8 cellular contexts compared by ENCODE assay signal in genomic region chr17:51260237-51260959, GRCh38. TPM values are rescaled to one million over a fixed set of nuclear protein-coding genes. Genes with fewer than 3 reads are reported as not detected.
DNase-seq lines count a peak whose midpoint lies in the region; ATAC-seq and TF ChIP-seq lines count a peak whose summit lies in the region.

UTP18 (plus strand) TSS chr17:51260546; CDS start chr17:51260585, 39 bp downstream.

- no TSS peak for BruUV-seq in PC-9 (replicated peaks; lab: Mats Ljungman, UMichigan)

- intact Hi-C loops in PC-9 (cut with micrococcal nuclease; ENCODE audit: unreplicated experiment), result loop anchor here (2.0 to 5.0 kb wide), 2 partner anchors 93 to 140 kb away; partner anchors contain the start of genes NME2 and SPAG9

- H3K4me1 ChIP-seq in PC-9 (replicated peaks; ENCODE audit: insufficient read depth) (peaks cover 55% of the 10 kb centered on the region), esophagus (ENCODE audit: control insufficient read depth in 2 of 2, insufficient read depth in 2 of 2, low read length in 1 of 2) (peaks cover 0 to 9% of the 10 kb centered on the region in 2 donors), mucosa of stomach (ENCODE audit: control insufficient read depth, insufficient read depth, low read length) (peaks cover 37% of the 10 kb centered on the region)

- peaks cover 94% of the 10 kb centered on the region for H3K79me2 ChIP-seq in PC-9 (ENCODE audit: low read depth)

- POLR2A ChIA-PET in PC-9 (lab: Charles Lee; ENCODE audit: unreplicated experiment), result interaction anchor here (0.9 kb wide), 1 partner anchor 21 kb away, joined by 7 read pairs; no protein-coding TSS in a partner anchor

- peaks cover 61% of the 10 kb centered on the region for H4K20me1 ChIP-seq in PC-9 (ENCODE audit: insufficient read depth)

- H3K9ac ChIP-seq in mucosa of stomach (ENCODE audit: low read length), result peak within 1 kb of the TSS; percentile 95

- 0 to 1% methylated on average over 70 to 82 of the region's 82 CpGs for WGBS in esophagus, 2 donors

- peak; percentile 73 for ATAC-seq in GM21723 (IDR thresholded peaks at IDR 0.05; ENCODE audit: unreplicated experiment)

- no peaks in the 10 kb centered on the region for H3K9me2 ChIP-seq in PC-9 (ENCODE audit: insufficient read depth)

- CTCF ChIA-PET in PC-9 (lab: Charles Lee), result no interaction called here

- peaks cover 18% of the 10 kb centered on the region; the same call in 1 of the 2 replicates for H3F3A ChIP-seq in PC-9 (ENCODE audit: insufficient read depth, low read depth)

- H3K27me3 ChIP-seq in PC-9 (ENCODE audit: insufficient read depth, low read depth) (no peaks in the 10 kb centered on the region), esophagus (ENCODE audit: control insufficient read depth in 1 of 2, insufficient read depth in 2 of 2, low read length in 2 of 2) (no peaks in the 10 kb centered on the region), mucosa of stomach (ENCODE audit: control insufficient read depth, insufficient read depth, low read length) (no peaks in the 10 kb centered on the region)

- peak within 1 kb of the TSS; percentile 95 for H3K4me2 ChIP-seq in PC-9

- TF ChIP-seq CTCF in PC-9 (conservative IDR thresholded peaks at IDR 0.05), result no peak

- in situ Hi-C loops in KBM-7 (cut with MboI; ENCODE audit: low pct_unique_long_range_greater_than_20kb, low sequenced_read_pairs), result no loop called here

- H3K27ac ChIP-seq in PC-9 (peak within 1 kb of the TSS; percentile 92), esophagus (ENCODE audit: low read depth in 2 of 2, low read length in 1 of 2) (peak within 1 kb of the TSS; percentile 95 to 99)

- H2AFZ ChIP-seq in PC-9, result peak within 1 kb of the TSS; percentile 99

- H3K36me3 ChIP-seq in PC-9 (ENCODE audit: low read depth) (peaks cover 44% of the 10 kb centered on the region), esophagus (ENCODE audit: control insufficient read depth in 2 of 2, insufficient read depth in 2 of 2, low read length in 1 of 2) (no peaks in the 10 kb centered on the region), mucosa of stomach (ENCODE audit: control insufficient read depth, insufficient read depth, low read length) (no peaks in the 10 kb centered on the region)

- DNase-seq in DMS53 treated with DMSO at 0.1 percent for 48 hours (lab: John Stamatoyannopoulos, UW; ENCODE audit: unreplicated experiment) (peak; percentile 96), KBM-7 (peak; percentile 98), PC-9 (peak; percentile 93)
- DNase-seq in activated T-cell treated with anti-CD3 and anti-CD28 coated beads, Interleukin-2, amount 50 U/mL, for 1 hour, result peak; percentile 94
- peak; percentile 96 for DNase-seq in stimulated activated CD8-positive, alpha-beta memory T cell treated with anti-CD3 and anti-CD28 coated beads, Interleukin-4, amount 100 ng/mL, for 48 hours

- H3K9me3 ChIP-seq in PC-9 (ENCODE audit: insufficient read depth, low read depth) (no peaks in the 10 kb centered on the region), esophagus (ENCODE audit: control insufficient read depth in 2 of 2, insufficient read depth in 1 of 2, low read depth in 1 of 2, low read length in 1 of 2) (no peaks in the 10 kb centered on the region), mucosa of stomach (ENCODE audit: control insufficient read depth, low read length) (no peaks in the 10 kb centered on the region)

- H3K4me3 ChIP-seq in PC-9 (peak within 1 kb of the TSS; percentile 94), esophagus (ENCODE audit: low read depth in 1 of 2, low read length in 2 of 2) (peak within 1 kb of the TSS; percentile 82 to 99), mucosa of stomach (ENCODE audit: low read length) (peak within 1 kb of the TSS; percentile 75)

RNA-seq across cellular contexts. Expression of gene UTP18, which starts in this region (rescaled TPM):
- total RNA-seq in PC-9 (2021), result 26.4 and 31.8 TPM in 2 replicates
- polyA plus RNA-seq in esophagus, result 10 to 100 TPM in 1 of 2 donors, 1 to 10 TPM in 1; 8.4 to 23.1 TPM

Comparison
In these comparisons a context has a peak if more than half of its experiments do, and no peak if none do; other contexts are left out.
1. Peak in every context shown above with its lines: DNase-seq, ATAC-seq, H3K4me3 ChIP-seq and H3K27ac ChIP-seq.